In genomic region chrX:134782796-134783195, GRCh38 we compare ENCODE assay signal across 9 cellular contexts. TPM values are rescaled to one million over a fixed set of nuclear protein-coding genes. Genes with fewer than 3 reads are reported as not detected.
DNase-seq lines count a peak whose midpoint lies in the region; ATAC-seq and TF ChIP-seq lines count a peak whose summit lies in the region.
"Had no signal": no experiment of that assay in that cellular context is flagged by ENCODE, and none has a peak within 500 bp of the region (broad histone marks: within the 10 kb centered on the region; RNA-seq: fewer than 3 reads in every experiment).

No MANE protein-coding gene starts in this region.

- no peak overlapping the region for H2AFZ ChIP-seq in SK-N-SH (ENCODE audit: low read depth)

- intact Hi-C loops in heart right ventricle (cut with DNase I) (loop anchor here in 4 of 10 donors (5.0 to 10.0 kb wide), 3 partner anchors 258 to 300 kb away; no protein-coding TSS in a partner anchor), left cardiac atrium (cut with DNase I) (no loop called here), uterus (cut with DNase I; ENCODE audit: low total_unique reads) (no loop called here)

- H3K79me2 ChIP-seq in SK-N-SH (ENCODE audit: insufficient read depth), result no peaks in the 10 kb centered on the region

- H3K9me3 ChIP-seq in heart right ventricle (no peaks in the 10 kb centered on the region), SK-N-SH (no peaks in the 10 kb centered on the region), uterus (no peaks in the 10 kb centered on the region), WERI-Rb-1 (ENCODE audit: severe bottlenecking) (no peaks in the 10 kb centered on the region)
- H3K9me3 ChIP-seq: SJCRH30 had no signal

- no peak for TF ChIP-seq POLR2A in uterus (IDR thresholded peaks at IDR 0.05)

- no peak overlapping the region for H3K4me2 ChIP-seq in SK-N-SH

- WGBS in heart right ventricle, 2 donors, result 49 to 57% methylated on average over 3 of the region's 3 CpGs
- 61% methylated on average over 3 of the region's 3 CpGs for WGBS in SK-N-SH (ENCODE audit: low lambda C conversion rate)

- TF ChIP-seq RAD21 in SK-N-SH (IDR thresholded peaks at IDR 0.05; ENCODE audit: low read length), result peak; percentile 73

- no peak for DNase-seq in heart right ventricle
- DNase-seq in left cardiac atrium, result no peak
- peak; percentile 23 for DNase-seq in SK-N-SH
- peak; percentile 28 for DNase-seq in glomerular visceral epithelial cell (ENCODE audit: extremely low spot score)
- no peak for DNase-seq in uterus
- DNase-seq in WERI-Rb-1, result no peak

- H3K27me3 ChIP-seq in heart right ventricle (peaks cover 0 to 21% (median 0%) of the 10 kb centered on the region in 7 donors), SK-N-SH (ENCODE audit: insufficient read depth) (no peaks in the 10 kb centered on the region), uterus (no peaks in the 10 kb centered on the region), WERI-Rb-1 (ENCODE audit: insufficient read depth, low read depth, severe bottlenecking) (no peaks in the 10 kb centered on the region)
- H3K27me3 ChIP-seq: SJCRH30 had no signal

- CTCF ChIA-PET in SK-N-SH (lab: Yijun Ruan, JAX), result interaction anchor here (0.7 to 1.8 kb wide), 24 partner anchors 9 to 404 kb away, joined by 3 to 21 read pairs (median 4); no protein-coding TSS in a partner anchor

- TF ChIP-seq CTCF in heart right ventricle (IDR thresholded peaks at IDR 0.05) (peak; percentile 21 to 68 (median 55)), SK-N-SH (IDR thresholded peaks at IDR 0.05) (peak; percentile 82), uterus (IDR thresholded peaks at IDR 0.05) (peak; percentile 26 to 49 (median 39)), WERI-Rb-1 (IDR thresholded peaks at IDR 0.05; ENCODE audit: low read depth, low read length) (no peak)

- peaks cover 19% of the 10 kb centered on the region for H3F3A ChIP-seq in SK-N-SH (replicated peaks; ENCODE audit: insufficient read depth)

- H3K27ac ChIP-seq in heart right ventricle, result no peak overlapping the region
- H3K27ac ChIP-seq in SK-N-SH (ENCODE audit: low read depth in 2 of 2, low read length in 1 of 2), result no peak overlapping the region; a peak in 1 of 4 replicates
- H3K27ac ChIP-seq in uterus, result no peak overlapping the region
- no peak overlapping the region for H3K27ac ChIP-seq in WERI-Rb-1
- H3K27ac ChIP-seq: SJCRH30 had no signal

- no peak overlapping the region for H3K9ac ChIP-seq in SK-N-SH

- no peak for TF ChIP-seq EP300 in SK-N-SH (IDR thresholded peaks at IDR 0.05; ENCODE audit: borderline replicate concordance in 1 of 2, low read depth in 1 of 2, low read length in 1 of 2)

- POLR2A ChIA-PET in SK-N-SH (lab: Yijun Ruan, JAX), result no interaction called here

- ATAC-seq in heart right ventricle, result no peak
- no peak for ATAC-seq in left cardiac atrium
- no peak for ATAC-seq in GM21528 (IDR thresholded peaks at IDR 0.05; ENCODE audit: low FRiP score, unreplicated experiment)
- ATAC-seq in GM19395 (IDR thresholded peaks at IDR 0.05; ENCODE audit: unreplicated experiment), result no peak

- no peaks in the 10 kb centered on the region for H3K4me1 ChIP-seq in heart right ventricle
- no peaks in the 10 kb centered on the region for H3K4me1 ChIP-seq in SK-N-SH (ENCODE audit: control insufficient read depth in 1 of 2, insufficient read depth in 2 of 2, low read depth in 1 of 2, low read length in 1 of 2)
- H3K4me1 ChIP-seq in uterus, result no peaks in the 10 kb centered on the region
- H3K4me1 ChIP-seq: SJCRH30 had no signal

- H3K4me3 ChIP-seq in heart right ventricle (no peak overlapping the region), SK-N-SH (ENCODE audit: low read depth in 2 of 2, low read length in 1 of 2) (no peak overlapping the region), uterus (no peak overlapping the region), WERI-Rb-1 (ENCODE audit: low read depth, low read length) (no peak overlapping the region)
- H3K4me3 ChIP-seq: SJCRH30 had no signal

- no peaks in the 10 kb centered on the region for H4K20me1 ChIP-seq in SK-N-SH (ENCODE audit: insufficient read depth)

- no peaks in the 10 kb centered on the region for H3K9me2 ChIP-seq in SK-N-SH

- H3K36me3 ChIP-seq in heart right ventricle (peaks cover 0 to 83% (median 0%) of the 10 kb centered on the region in 9 donors), SK-N-SH (replicated peaks in 1 of 2; ENCODE audit: control insufficient read depth in 1 of 2, insufficient read depth in 2 of 2, low read length in 1 of 2) (peaks cover 28 to 68% of the 10 kb centered on the region in 2 experiments), uterus (no peaks in the 10 kb centered on the region), WERI-Rb-1 (peaks cover 6% of the 10 kb centered on the region)

TF ChIP-seq in SK-N-SH, 30 proteins besides CTCF, POLR2A, EP300 and RAD21:
- TF ChIP-seq ELF1 (IDR thresholded peaks at IDR 0.05), result no peak
- no peak for TF ChIP-seq TAF1 (IDR thresholded peaks at IDR 0.05; ENCODE audit: borderline replicate concordance, low read depth, low read length)
- no peak for TF ChIP-seq RXRA (IDR thresholded peaks at IDR 0.05; ENCODE audit: borderline replicate concordance, low read depth)
- peak; percentile 75 for TF ChIP-seq SMC3 (IDR thresholded peaks at IDR 0.05; ENCODE audit: low read depth, low read length)
- TF ChIP-seq RCOR1 (IDR thresholded peaks at IDR 0.05; ENCODE audit: low read length), result no peak
- TF ChIP-seq TCF12 (IDR thresholded peaks at IDR 0.05), result no peak
- no peak for TF ChIP-seq REST (IDR thresholded peaks at IDR 0.05; ENCODE audit: low read depth, low read length)

RNA-seq across cellular contexts. Expression of gene PABIR2, which starts 14.2 kb away (rescaled TPM):
- total RNA-seq in heart right ventricle, result 10 to 100 TPM; 10.7 to 18.7 (median 14.1) TPM
- polyA plus RNA-seq in heart right ventricle, result 10 to 100 TPM; 11.6 to 23.3 TPM
- 10 to 100 TPM; 12.7 to 13.8 TPM for total RNA-seq in left cardiac atrium
- polyA plus RNA-seq in SK-N-SH (2012; rRNA removed), result 43.6 and 54.5 TPM in 2 replicates
- 47.4 and 52.7 TPM in 2 replicates for polyA plus RNA-seq in SK-N-SH (2012; cell fraction: cytosol; rRNA removed)
- polyA plus RNA-seq in SK-N-SH (2012; cell fraction: nucleus; rRNA removed), result 60.7 and 148 TPM in 2 replicates
- total RNA-seq in uterus, result 10 to 100 TPM; 14.2 to 45.9 (median 30.0) TPM

Comparison
In these comparisons a context has a peak if more than half of its experiments do, and no peak if none do; other contexts are left out.
1. DNase-seq: peak in SK-N-SH (single experiment) and glomerular visceral epithelial cell (single experiment); none in heart right ventricle (0 of 2), left cardiac atrium (single experiment), uterus (0 of 2) and WERI-Rb-1 (single experiment).